ENCODE assay signal across 17 cellular contexts in the genomic region with DNA sequence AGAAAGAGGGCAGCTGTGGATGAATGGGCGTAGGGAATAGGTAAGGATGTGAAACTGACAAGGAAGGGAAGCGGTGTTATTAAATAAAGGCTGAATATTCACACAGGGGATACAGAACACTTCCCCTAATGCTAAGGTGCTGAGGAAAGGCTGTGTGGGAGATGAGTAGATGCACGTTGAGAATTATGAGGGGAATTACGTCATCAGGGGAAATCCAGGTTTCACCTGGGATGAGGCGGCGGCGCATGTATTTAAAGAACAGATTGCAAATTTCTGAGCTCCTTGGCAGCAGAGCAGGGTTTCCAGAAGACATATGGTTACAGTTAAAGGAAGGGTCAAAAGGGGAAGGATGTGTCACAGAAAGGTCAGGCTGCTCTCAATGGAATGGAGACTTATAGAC. TPM values are rescaled to one million over a fixed set of nuclear protein-coding genes. Genes with fewer than 3 reads are reported as not detected.
"Had no signal": no experiment of that assay in that cellular context is flagged by ENCODE, and none has a peak within 500 bp of the region (broad histone marks: within the 10 kb centered on the region; RNA-seq: fewer than 3 reads in every experiment).

No MANE protein-coding gene starts in this region.

- DNase-seq: activated CD4-positive, CD25-positive, alpha-beta regulatory T cell; activated CD8-positive, alpha-beta memory T cell treated with anti-CD3 and anti-CD28 coated beads, Interleukin-2, amount 10 ng/mL, durations not matched to agents 7 days and 5 days; activated effector memory CD4-positive, alpha-beta T cell treated with anti-CD3 and anti-CD28 coated beads, Interleukin-2, amount 50 U/mL, for 16 hours; activated naive CD8-positive, alpha-beta T cell treated with anti-CD3 and anti-CD28 coated beads for 36 hours; activated T-cell treated with anti-CD3 and anti-CD28 coated beads, Interleukin-2, amount 50 U/mL, for 4 hours; dorsolateral prefrontal cortex; esophagus squamous epithelium; foreskin melanocyte; heart left ventricle; left ventricle myocardium superior; mesendoderm; stimulated activated CD4-positive, alpha-beta T cell treated with anti-CD3 and anti-CD28 coated beads, Interleukin-15, amount 100 ng/mL, for 24 hours; stomach; T-helper 17 cell had no signal

- H3K36me3 ChIP-seq: esophagus squamous epithelium, heart left ventricle, neural progenitor cell, pancreas, stomach, thoracic aorta had no signal

- H3K27ac Mint-ChIP-seq: activated CD8-positive, alpha-beta memory T cell treated with anti-CD3 and anti-CD28 coated beads, Interleukin-2, amount 10 ng/mL, durations not matched to agents 7 days and 5 days; activated naive CD8-positive, alpha-beta T cell treated with anti-CD3 and anti-CD28 coated beads for 36 hours; neural progenitor cell; T-helper 17 cell had no signal

- H3K9me3 Mint-ChIP-seq: activated naive CD8-positive, alpha-beta T cell treated with anti-CD3 and anti-CD28 coated beads for 36 hours; activated T-cell treated with anti-CD3 and anti-CD28 coated beads, Interleukin-2, amount 50 U/mL, for 4 hours; neural progenitor cell had no signal

- H3K4me1 ChIP-seq: esophagus squamous epithelium, neural progenitor cell, stomach had no signal

- H3K9me3 ChIP-seq: esophagus squamous epithelium, heart left ventricle, pancreas, stomach, thoracic aorta had no signal

- H3K4me1 Mint-ChIP-seq: neural progenitor cell, T-helper 17 cell had no signal

- H3K36me3 Mint-ChIP-seq: activated CD8-positive, alpha-beta memory T cell treated with anti-CD3 and anti-CD28 coated beads, Interleukin-2, amount 10 ng/mL, durations not matched to agents 7 days and 5 days; activated naive CD8-positive, alpha-beta T cell treated with anti-CD3 and anti-CD28 coated beads for 36 hours; neural progenitor cell had no signal

- H3K4me3 ChIP-seq: dorsolateral prefrontal cortex, esophagus squamous epithelium, heart left ventricle, neural progenitor cell, pancreas, stomach, thoracic aorta had no signal

- H3K27me3 ChIP-seq: dorsolateral prefrontal cortex, esophagus squamous epithelium, heart left ventricle, neural progenitor cell, pancreas, stomach had no signal

- H3K27ac ChIP-seq: dorsolateral prefrontal cortex, esophagus squamous epithelium, heart left ventricle, neural progenitor cell, pancreas, stomach, thoracic aorta had no signal

- H3K4me3 Mint-ChIP-seq: activated CD8-positive, alpha-beta memory T cell treated with anti-CD3 and anti-CD28 coated beads, Interleukin-2, amount 10 ng/mL, durations not matched to agents 7 days and 5 days; activated naive CD8-positive, alpha-beta T cell treated with anti-CD3 and anti-CD28 coated beads for 36 hours; activated T-cell treated with anti-CD3 and anti-CD28 coated beads, Interleukin-2, amount 50 U/mL, for 4 hours; neural progenitor cell; T-helper 17 cell had no signal

- ATAC-seq: activated CD8-positive, alpha-beta memory T cell treated with anti-CD3 and anti-CD28 coated beads, Interleukin-2, amount 10 ng/mL, durations not matched to agents 7 days and 5 days; activated T-cell treated with anti-CD3 and anti-CD28 coated beads, Interleukin-2, amount 50 U/mL, for 4 hours; heart left ventricle; left ventricle myocardium superior; T-helper 17 cell had no signal

RNA-seq across cellular contexts. Expression of a gene that starts 28.7 kb away (rescaled TPM):
- total RNA-seq: activated CD8-positive, alpha-beta memory T cell treated with anti-CD3 and anti-CD28 coated beads, Interleukin-2, amount 10 ng/mL, durations not matched to agents 7 days and 5 days; activated naive CD8-positive, alpha-beta T cell treated with anti-CD3 and anti-CD28 coated beads for 36 hours had no signal
